13 cellular contexts compared by ENCODE assay signal in the genomic region with DNA sequence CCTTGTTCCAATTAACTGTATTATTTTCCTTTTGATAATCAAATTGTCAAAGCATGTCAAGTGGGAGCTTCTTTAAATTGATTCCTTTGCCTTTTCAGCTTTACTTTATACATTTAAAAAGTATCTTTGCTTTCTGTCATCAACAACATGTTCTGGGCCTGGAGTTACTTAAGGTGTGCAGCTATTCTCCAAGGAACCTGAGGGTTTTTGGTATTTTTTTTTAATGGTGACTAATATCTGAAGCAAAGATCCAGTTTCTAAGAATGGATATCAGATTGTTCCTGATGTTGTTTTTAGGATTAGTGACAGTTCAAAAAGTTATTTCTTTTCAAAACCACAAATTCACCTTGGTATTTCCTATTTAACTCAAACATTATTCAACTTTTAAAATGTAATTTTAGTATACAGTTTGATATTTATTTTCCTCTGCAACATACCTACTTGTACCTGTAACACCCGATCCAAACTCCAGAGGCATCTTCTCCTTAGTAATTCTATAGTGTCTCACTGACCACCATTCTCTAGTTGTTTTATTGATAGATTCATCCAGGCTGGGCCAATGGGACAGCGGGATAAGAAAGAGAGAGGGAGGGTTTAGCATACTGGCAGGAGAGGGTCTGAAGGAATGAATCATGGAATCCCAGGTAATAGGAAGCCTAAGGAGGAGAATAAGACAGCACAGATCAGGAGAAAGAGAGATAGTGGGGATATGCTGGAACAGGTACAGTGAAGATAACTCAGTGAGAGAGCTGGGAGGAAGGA. TPM values are rescaled to one million over a fixed set of nuclear protein-coding genes. Genes with fewer than 3 reads are reported as not detected.
DNase-seq lines count a peak whose midpoint lies in the region; ATAC-seq and TF ChIP-seq lines count a peak whose summit lies in the region.
"Had no signal": no experiment of that assay in that cellular context is flagged by ENCODE, and none has a peak within 500 bp of the region (broad histone marks: within the 10 kb centered on the region; RNA-seq: fewer than 3 reads in every experiment).

No MANE protein-coding gene starts in this region.

- no peak for ATAC-seq in activated B cell treated with CpG ODN at 0.5 μM for 24 hours (ENCODE audit: low read depth)
- ATAC-seq in left lung: no peak
- ATAC-seq: sciatic nerve had no signal

- peak overlapping the region; percentile 69 for H3K27ac Mint-ChIP-seq in activated naive CD4-positive, alpha-beta T cell treated with anti-CD3 and anti-CD28 coated beads, Interleukin-2, amount 50 U/mL, for 24 hours
- H3K27ac Mint-ChIP-seq in activated B cell treated with CpG ODN at 0.5 μM for 24 hours: peak overlapping the region; percentile 8

- H3K4me1 ChIP-seq in skeletal muscle satellite cell (ENCODE audit: control insufficient read depth, insufficient read depth, low read length) (peaks cover 31% of the 10 kb centered on the region), left lung (peaks cover 15 to 46% of the 10 kb centered on the region in 2 donors)

- H3K4me1 Mint-ChIP-seq in activated naive CD4-positive, alpha-beta T cell treated with anti-CD3 and anti-CD28 coated beads, Interleukin-2, amount 50 U/mL, for 24 hours: peaks cover 45% of the 10 kb centered on the region
- H3K4me1 Mint-ChIP-seq in activated B cell treated with CpG ODN at 0.5 μM for 24 hours: peaks cover 16% of the 10 kb centered on the region

- H3K27me3 Mint-ChIP-seq in activated naive CD4-positive, alpha-beta T cell treated with anti-CD3 and anti-CD28 coated beads, Interleukin-2, amount 50 U/mL, for 24 hours: no peaks in the 10 kb centered on the region
- H3K27me3 Mint-ChIP-seq in activated B cell treated with CpG ODN at 0.5 μM for 24 hours: no peaks in the 10 kb centered on the region

- peak overlapping the region; percentile 16 for H3K4me3 Mint-ChIP-seq in activated naive CD4-positive, alpha-beta T cell treated with anti-CD3 and anti-CD28 coated beads, Interleukin-2, amount 50 U/mL, for 24 hours
- H3K4me3 Mint-ChIP-seq in activated B cell treated with CpG ODN at 0.5 μM for 24 hours: no peak overlapping the region

- POLR2A ChIA-PET in activated B cell treated with CpG ODN at 0.5 μM for 24 hours (lab: Charles Lee): interaction anchor here (1.1 kb wide), 1 partner anchor 60 kb away, joined by 12 read pairs; no protein-coding TSS in a partner anchor

- intact Hi-C loops in activated B cell treated with CpG ODN at 0.5 μM for 24 hours (cut with micrococcal nuclease) (no loop called here), left lung (cut with DNase I) (no loop called here), posterior vena cava (cut with DNase I) (no loop called here)

- H3K27me3 ChIP-seq in skeletal muscle satellite cell (ENCODE audit: control insufficient read depth, insufficient read depth, low read length) (peaks cover 6% of the 10 kb centered on the region), left lung (no peaks in the 10 kb centered on the region)

- no peak overlapping the region for H3K9ac ChIP-seq in skeletal muscle satellite cell (ENCODE audit: low read depth, low read length)

- H3K4me3 ChIP-seq in skeletal muscle satellite cell (ENCODE audit: low read length) (no peak overlapping the region), left lung (no peak overlapping the region)
- H3K4me3 ChIP-seq: coronary artery had no signal

- H3K36me3 ChIP-seq in skeletal muscle satellite cell (ENCODE audit: insufficient read depth, low read length) (no peaks in the 10 kb centered on the region), left lung (no peaks in the 10 kb centered on the region)

- H3K9me3 Mint-ChIP-seq in activated naive CD4-positive, alpha-beta T cell treated with anti-CD3 and anti-CD28 coated beads, Interleukin-2, amount 50 U/mL, for 24 hours: no peaks in the 10 kb centered on the region
- H3K9me3 Mint-ChIP-seq in activated B cell treated with CpG ODN at 0.5 μM for 24 hours: no peaks in the 10 kb centered on the region

- H3K36me3 Mint-ChIP-seq in activated naive CD4-positive, alpha-beta T cell treated with anti-CD3 and anti-CD28 coated beads, Interleukin-2, amount 50 U/mL, for 24 hours: no peaks in the 10 kb centered on the region
- peaks cover 5% of the 10 kb centered on the region for H3K36me3 Mint-ChIP-seq in activated B cell treated with CpG ODN at 0.5 μM for 24 hours (ENCODE audit: low read depth)

- peak overlapping the region; percentile 6 for H3K4me2 ChIP-seq in skeletal muscle satellite cell (ENCODE audit: low read length)

- H3K27ac ChIP-seq in epithelial cell of prostate: peak overlapping the region; percentile 90
- peak overlapping the region in 1 of 2 donors; percentile 67 for H3K27ac ChIP-seq in left lung

- CTCF ChIA-PET in activated B cell treated with CpG ODN at 0.5 μM for 24 hours (lab: Charles Lee): interaction anchor here (1.5 to 2.3 kb wide), 2 partner anchors 11 to 19 kb away, joined by 4 to 9 read pairs; no protein-coding TSS in a partner anchor

- no peak for TF ChIP-seq CTCF in activated B cell treated with CpG ODN at 0.5 μM for 24 hours (IDR thresholded peaks at IDR 0.05)
- no peak for TF ChIP-seq CTCF in left lung (IDR thresholded peaks at IDR 0.05)

- H3K9me3 ChIP-seq in skeletal muscle satellite cell (replicated peaks; ENCODE audit: low read length) (no peaks in the 10 kb centered on the region), left lung (no peaks in the 10 kb centered on the region)

- DNase-seq in activated naive CD4-positive, alpha-beta T cell (lab: John Stamatoyannopoulos, UW): no peak
- DNase-seq in activated B cell treated with CpG ODN at 0.5 μM for 24 hours (no peak), epithelial cell of prostate (ENCODE audit: low read depth, low spot score) (no peak), left lung (no peak), NCI-H2227 treated with DMSO at 0.1 percent for 48 hours (lab: John Stamatoyannopoulos, UW) (no peak), posterior vena cava (ENCODE audit: low spot score) (no peak)
- DNase-seq: NCI-H446 treated with DMSO at 0.1 percent for 48 hours; stimulated activated naive CD4-positive, alpha-beta T cell treated with Interleukin-2 at 50 U/mL for 16 hours had no signal

RNA-seq across cellular contexts. Expression of a gene that starts 3.1 kb away (rescaled TPM):
- total RNA-seq in activated B cell treated with CpG ODN at 0.5 μM for 24 hours (56.0 and 61.1 TPM in 2 replicates), left lung (1 to 10 TPM; 5.9 to 6.4 TPM), posterior vena cava (1 to 10 TPM; 3.5 to 4.2 TPM)
- 1.5 and 3.3 TPM in 2 replicates for total RNA-seq in skeletal muscle satellite cell (2012; rRNA removed)

RNA-seq across cellular contexts. Expression of a gene that starts 3.4 kb away (rescaled TPM):
- total RNA-seq in activated B cell treated with CpG ODN at 0.5 μM for 24 hours: 121 and 130 TPM in 2 replicates
- 28.6 and 28.9 TPM in 2 replicates for total RNA-seq in skeletal muscle satellite cell (2012; rRNA removed)
- total RNA-seq in left lung: 10 to 100 TPM; 48.0 to 49.3 TPM
- 10 to 100 TPM; 41.4 to 41.8 TPM for total RNA-seq in posterior vena cava

RNA-seq across cellular contexts. Expression of a gene that starts 16.2 kb away (rescaled TPM):
- 70.6 and 80.0 TPM in 2 replicates for total RNA-seq in activated B cell treated with CpG ODN at 0.5 μM for 24 hours
- 8.4 and 15.9 TPM in 2 replicates for total RNA-seq in skeletal muscle satellite cell (2012; rRNA removed)
- 10 to 100 TPM; 32.7 to 40.7 TPM for total RNA-seq in left lung
- total RNA-seq in posterior vena cava: 10 to 100 TPM; 31.6 to 36.4 TPM

RNA-seq across cellular contexts. Expression of a gene that starts 27.5 kb away (rescaled TPM):
- 0.02 and 0.04 TPM in 2 replicates for total RNA-seq in activated B cell treated with CpG ODN at 0.5 μM for 24 hours
- total RNA-seq in skeletal muscle satellite cell (2012; rRNA removed): 1.3 and 1.8 TPM in 2 replicates
- total RNA-seq in left lung: 10 to 100 TPM; 16.2 to 23.4 TPM
- total RNA-seq in posterior vena cava: 10 to 100 TPM; 13.1 to 15.1 TPM

RNA-seq across cellular contexts. Expression of a gene that starts 58.3 kb away (rescaled TPM):
- total RNA-seq in activated B cell treated with CpG ODN at 0.5 μM for 24 hours (9.4 and 11.2 TPM in 2 replicates), left lung (10 to 100 TPM; 39.4 to 64.2 TPM), posterior vena cava (10 to 100 TPM; 75.1 to 87.2 TPM)
- total RNA-seq in skeletal muscle satellite cell (2012; rRNA removed): 23.3 and 24.9 TPM in 2 replicates
- total RNA-seq: T-helper 1 cell treated with Interleukin-12 subunit alpha and Interleukin-12 subunit beta and Interleukin-4 antibody, amounts not matched to agents 30 ng/mL and 1 ng/mL, for 36 hours had no signal
